In genomic region chr3:118036215-118036614, GRCh38 we compare ENCODE assay signal across 3 cellular contexts.
"Had no signal": no experiment of that assay in that cellular context is flagged by ENCODE, and none has a peak within 500 bp of the region (broad histone marks: within the 10 kb centered on the region; RNA-seq: fewer than 3 reads in every experiment).

No MANE protein-coding gene starts in this region.

- H3K4me3 ChIP-seq: GM12878 had no signal

- DNase-seq: GDM1, GF-D8 had no signal
